In genomic region chr16:53785044-53785443, GRCh38 we compare ENCODE assay signal across 22 cellular contexts.
A peak's percentile ranks its signal among the peaks of the same experiment; 100 is the strongest.
DNase-seq lines count a peak whose midpoint lies in the region; ATAC-seq and TF ChIP-seq lines count a peak whose summit lies in the region.
"Had no signal": no experiment of that assay in that cellular context is flagged by ENCODE, and none has a peak within 500 bp of the region (broad histone marks: within the 10 kb centered on the region; RNA-seq: fewer than 3 reads in every experiment).

No MANE protein-coding gene starts in this region.

- no peak overlapping the region for H4K5ac ChIP-seq in IMR-90 (ENCODE audit: low read depth, low read length)

- no peak overlapping the region for H2BK15ac ChIP-seq in IMR-90 (ENCODE audit: low read depth, low read length)

- no peak overlapping the region for H3K9ac ChIP-seq in IMR-90 (ENCODE audit: low read depth, low read length)

- no peak for TF ChIP-seq POLR2A in IMR-90 (IDR thresholded peaks at IDR 0.05; ENCODE audit: low read depth, low read length)

- no peak overlapping the region for H2AK5ac ChIP-seq in IMR-90 (ENCODE audit: low read depth, low read length)

- H2AK9ac ChIP-seq in IMR-90 (replicated peaks; ENCODE audit: low read depth, low read length, poor library complexity), result no peak overlapping the region

- no peak overlapping the region for H3K14ac ChIP-seq in IMR-90 (replicated peaks; ENCODE audit: low read depth, low read length)

- H2BK5ac ChIP-seq in IMR-90 (ENCODE audit: low read depth, low read length, poor library complexity, severe bottlenecking), result no peak overlapping the region

- peak overlapping the region; percentile 6 for H3K27ac Mint-ChIP-seq in mesothelial cell of epicardium
- H3K27ac Mint-ChIP-seq: endodermal cell; stimulated activated effector memory CD8-positive, alpha-beta T cell treated with anti-CD3 and anti-CD28 coated beads, Interleukin-12 subunit alpha, Interleukin-12 subunit beta, amount 100 ng/mL, for 72 hours had no signal

- H2BK120ac ChIP-seq in IMR-90 (ENCODE audit: low read depth, low read length), result no peak overlapping the region

- ATAC-seq in IMR-90 (ENCODE audit: low read depth) (peak; percentile 30; the same call in 1 of the 2 replicates), HG03135 (IDR thresholded peaks at IDR 0.05; ENCODE audit: unreplicated experiment) (no peak), HG03039 (IDR thresholded peaks at IDR 0.05; ENCODE audit: unreplicated experiment) (no peak)
- ATAC-seq: GM12878; left lung; mucosa of descending colon; stimulated activated effector memory CD8-positive, alpha-beta T cell treated with anti-CD3 and anti-CD28 coated beads, Interleukin-12 subunit alpha, Interleukin-12 subunit beta, amount 100 ng/mL, for 72 hours had no signal

- H3K4me1 Mint-ChIP-seq in mesothelial cell of epicardium, result peaks cover 26% of the 10 kb centered on the region
- H3K4me1 Mint-ChIP-seq: endodermal cell had no signal

- H4K20me1 ChIP-seq in IMR-90 (ENCODE audit: insufficient read depth, low read length), result peaks cover 9% of the 10 kb centered on the region; the same call in 1 of the 2 replicates

- no peaks in the 10 kb centered on the region for H3K9me3 ChIP-seq in IMR-90 (ENCODE audit: control insufficient read depth, insufficient read depth, low read length)
- H3K9me3 ChIP-seq: left lung, mucosa of descending colon, thoracic aorta had no signal

- no peak overlapping the region for H3K4ac ChIP-seq in IMR-90 (ENCODE audit: low read depth, low read length)

- H3K56ac ChIP-seq in IMR-90 (ENCODE audit: extremely low read depth, insufficient read depth, low read length), result no peak overlapping the region

- in situ Hi-C loops in IMR-90 (cut with MboI; ENCODE audit: low sequenced_read_pairs), result no loop called here

- DNase-seq in IMR-90 (peak; percentile 66), NCI-H446 (lab: John Stamatoyannopoulos, UW) (peak; percentile 70 to 71), cardiac fibroblast (ENCODE audit: low read depth in 2 of 2) (peak; percentile 52 to 78), mesothelial cell of epicardium (ENCODE audit: low spot score in 2 of 2, unreplicated experiment in 2 of 2) (no peak), DMS 273 treated with DMSO at 0.1 percent for 48 hours (lab: John Stamatoyannopoulos, UW) (no peak), HUDEP-2 (lab: John Stamatoyannopoulos, UW; ENCODE audit: unreplicated experiment in 76 of 76) (no peak)
- DNase-seq: activated CD4-positive, alpha-beta T cell treated with anti-CD3 and anti-CD28 coated beads for 4 hours; activated CD8-positive, alpha-beta memory T cell treated with anti-CD3 and anti-CD28 coated beads, Interleukin-2, amount 50 U/mL, for 48 hours; activated gamma-delta T cell; cerebellar nuclear complex; endodermal cell; foreskin melanocyte; GDM1; left lung; mucosa of descending colon; NCI-H187; RPMI8226 had no signal

- TF ChIP-seq CTCF in IMR-90 (conservative IDR thresholded peaks at IDR 0.05; ENCODE audit: low read depth, low read length) (no peak), cardiac fibroblast (IDR thresholded peaks at IDR 0.05; ENCODE audit: low read depth, low read length) (no peak), mesothelial cell of epicardium (IDR thresholded peaks at IDR 0.05; ENCODE audit: unreplicated experiment) (no peak)

- no peak overlapping the region for H3K4me3 Mint-ChIP-seq in mesothelial cell of epicardium
- H3K4me3 Mint-ChIP-seq: endodermal cell; stimulated activated effector memory CD8-positive, alpha-beta T cell treated with anti-CD3 and anti-CD28 coated beads, Interleukin-12 subunit alpha, Interleukin-12 subunit beta, amount 100 ng/mL, for 72 hours had no signal

- H3K79me1 ChIP-seq in IMR-90 (ENCODE audit: low read depth in 1 of 2, low read length in 2 of 2), result peaks cover 37 to 54% of the 10 kb centered on the region in 2 experiments

- H3K23ac ChIP-seq in IMR-90 (ENCODE audit: low read depth, low read length), result no peak overlapping the region

- H2BK20ac ChIP-seq in IMR-90 (ENCODE audit: low read depth, low read length), result no peak overlapping the region

- no peaks in the 10 kb centered on the region for H3K36me3 ChIP-seq in IMR-90 (ENCODE audit: control insufficient read depth, insufficient read depth, low read length)
- H3K36me3 ChIP-seq: left lung, thoracic aorta had no signal

- BruUV-seq in IMR-90 (replicated peaks; lab: Mats Ljungman, UMichigan), result no TSS peak

- intact Hi-C loops in IMR-90 (cut with micrococcal nuclease), result no loop called here

- H3K36me3 Mint-ChIP-seq in mesothelial cell of epicardium, result peaks cover 1% of the 10 kb centered on the region
- H3K36me3 Mint-ChIP-seq: stimulated activated effector memory CD8-positive, alpha-beta T cell treated with anti-CD3 and anti-CD28 coated beads, Interleukin-12 subunit alpha, Interleukin-12 subunit beta, amount 100 ng/mL, for 72 hours had no signal

- peaks cover 4% of the 10 kb centered on the region; the same call in 1 of the 2 replicates for H3K9me1 ChIP-seq in IMR-90 (ENCODE audit: insufficient read depth, low read length)

- CTCF ChIA-PET in IMR-90 (lab: Yijun Ruan, JAX), result no interaction called here

- no peak overlapping the region for H3K18ac ChIP-seq in IMR-90 (ENCODE audit: low read depth, low read length)

- H3K4me2 ChIP-seq in IMR-90 (ENCODE audit: low read depth, low read length), result no peak overlapping the region

- H3K27me3 Mint-ChIP-seq in mesothelial cell of epicardium (ENCODE audit: low read depth), result no peaks in the 10 kb centered on the region

- peaks cover 6% of the 10 kb centered on the region for H3K4me1 ChIP-seq in IMR-90 (ENCODE audit: control insufficient read depth, insufficient read depth, low read length)

- no peak overlapping the region for H4K8ac ChIP-seq in IMR-90 (ENCODE audit: low read depth in 2 of 2, low read length in 2 of 2)

- dilution Hi-C loops in IMR-90 (cut with HindIII; ENCODE audit: low sequenced_read_pairs, unreplicated experiment), result no loop called here

- no peak overlapping the region for H4K91ac ChIP-seq in IMR-90 (ENCODE audit: insufficient read depth, low read depth, low read length)

- H2AFZ ChIP-seq in IMR-90 (replicated peaks; ENCODE audit: low read length, poor library complexity), result no peak overlapping the region

- TF ChIP-seq RAD21 in IMR-90 (IDR thresholded peaks at IDR 0.05; ENCODE audit: low read length), result no peak

- no peaks in the 10 kb centered on the region for H3K9me3 Mint-ChIP-seq in mesothelial cell of epicardium
- H3K9me3 Mint-ChIP-seq: endodermal cell; stimulated activated effector memory CD8-positive, alpha-beta T cell treated with anti-CD3 and anti-CD28 coated beads, Interleukin-12 subunit alpha, Interleukin-12 subunit beta, amount 100 ng/mL, for 72 hours had no signal

- no peaks in the 10 kb centered on the region for H3K27me3 ChIP-seq in IMR-90 (ENCODE audit: control insufficient read depth, insufficient read depth, low read length)
- H3K27me3 ChIP-seq: left lung had no signal

- no peak overlapping the region for H3K27ac ChIP-seq in IMR-90 (ENCODE audit: insufficient read depth, low read length)
- H3K27ac ChIP-seq: left lung, thoracic aorta had no signal

- POLR2A ChIA-PET in IMR-90 (lab: Charles Lee; ENCODE audit: unreplicated experiment), result no interaction called here

- H3K4me3 ChIP-seq in IMR-90 (ENCODE audit: insufficient read depth, low read depth, low read length) (no peak overlapping the region), cardiac fibroblast (replicated peaks in 1 of 2; ENCODE audit: low read depth in 2 of 2, low read length in 2 of 2) (no peak overlapping the region)
- H3K4me3 ChIP-seq: GM12878, left lung, mucosa of descending colon, thoracic aorta had no signal

TF ChIP-seq in IMR-90, 13 proteins besides CTCF, POLR2A, EP300 and RAD21:
- TF ChIP-seq NFE2L2 (IDR thresholded peaks at IDR 0.05; ENCODE audit: low read depth, low read length) (no peak), FOS (IDR thresholded peaks at IDR 0.05; ENCODE audit: low read depth, low read length) (no peak), RFX5 (IDR thresholded peaks at IDR 0.05; ENCODE audit: low read depth, low read length) (no peak)

Comparison
In these comparisons a context has a peak if more than half of its experiments do, and no peak if none do; other contexts are left out.
1. DNase-seq: peak in IMR-90 (single experiment), NCI-H446 (2 of 2) and cardiac fibroblast (2 of 2); none in mesothelial cell of epicardium (0 of 2), DMS 273 treated with DMSO at 0.1 percent for 48 hours (single experiment) and HUDEP-2 (0 of 76).